Comparison of ENCODE assay signal across 2 cellular contexts in the genomic region with DNA sequence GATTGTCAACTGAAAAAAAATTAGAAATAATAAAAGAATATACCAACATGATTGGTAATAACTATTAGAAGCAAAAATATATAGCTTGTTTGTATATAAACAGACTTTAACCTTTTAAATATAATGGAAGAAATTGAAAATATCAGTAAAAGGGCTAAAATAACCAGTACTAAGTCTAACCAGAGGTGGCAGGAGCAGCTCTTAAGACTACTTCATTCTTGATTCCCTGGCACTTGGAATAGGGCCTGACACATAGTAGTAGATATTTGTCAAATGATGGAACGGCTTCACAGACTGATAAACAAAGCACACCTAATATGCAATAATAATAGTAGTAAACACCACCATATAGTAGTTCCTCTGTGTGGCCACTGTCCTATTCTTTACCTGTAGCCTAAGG.
TF ChIP-seq lines count a peak whose summit lies in the region.

No MANE protein-coding gene starts in this region.

TF ChIP-seq in SK-N-SH, 30 proteins besides CTCF, POLR2A, EP300 and RAD21:
- TF ChIP-seq NFIC (IDR thresholded peaks at IDR 0.05; ENCODE audit: borderline replicate concordance) = no peak
- no peak for TF ChIP-seq IRF3 (IDR thresholded peaks at IDR 0.05; ENCODE audit: low read depth, low read length)
- no peak for TF ChIP-seq RFX5 (IDR thresholded peaks at IDR 0.05; ENCODE audit: low read length)
- TF ChIP-seq ELF1 (IDR thresholded peaks at IDR 0.05) = no peak
- TF ChIP-seq NRF1 (IDR thresholded peaks at IDR 0.05; ENCODE audit: low read depth, low read length) = no peak
- no peak for TF ChIP-seq USF1 (IDR thresholded peaks at IDR 0.05; ENCODE audit: borderline replicate concordance, low read depth)
- TF ChIP-seq FOXM1 (IDR thresholded peaks at IDR 0.05; ENCODE audit: low read depth) = no peak
- no peak for TF ChIP-seq MEF2A (IDR thresholded peaks at IDR 0.05; ENCODE audit: borderline replicate concordance, low read depth)
- no peak for TF ChIP-seq GATA2 (CRISPR knock-in tag; IDR thresholded peaks at IDR 0.05)
- TF ChIP-seq ZBTB33 (IDR thresholded peaks at IDR 0.05; ENCODE audit: borderline replicate concordance, low read depth) = no peak
- no peak for TF ChIP-seq RCOR1 (IDR thresholded peaks at IDR 0.05; ENCODE audit: low read length)
- no peak for TF ChIP-seq USF2 (IDR thresholded peaks at IDR 0.05; ENCODE audit: borderline replicate concordance, low read depth, low read length)
- TF ChIP-seq TAF1 (IDR thresholded peaks at IDR 0.05; ENCODE audit: borderline replicate concordance, low read depth, low read length) = no peak
- TF ChIP-seq EZH2phosphoT487 (IDR thresholded peaks at IDR 0.05; ENCODE audit: borderline replicate concordance, low read depth) = no peak
TF ChIP-seq in SK-N-SH: peak in this region for 0.

TF ChIP-seq in SK-N-SH treated with all-trans-retinoic acid at 6 μM for 48 hours, 23 proteins besides CTCF, POLR2A, EP300 and RAD21:
- TF ChIP-seq TOX (CRISPR knock-in tag; IDR thresholded peaks at IDR 0.05; ENCODE audit: borderline replicate concordance) (no peak), ZFP3 (CRISPR knock-in tag; IDR thresholded peaks at IDR 0.05) (no peak), GLIS3 (CRISPR knock-in tag; IDR thresholded peaks at IDR 0.05) (no peak), OSR1 (CRISPR knock-in tag; IDR thresholded peaks at IDR 0.05) (no peak), ZNF565 (CRISPR knock-in tag; conservative IDR thresholded peaks at IDR 0.05; ENCODE audit: low read depth) (no peak)
